In genomic region chr3:15086263-15086662, GRCh38 we compare ENCODE assay signal across 8 cellular contexts.
"Had no signal": no experiment of that assay in that cellular context is flagged by ENCODE, and none has a peak within 500 bp of the region (broad histone marks: within the 10 kb centered on the region; RNA-seq: fewer than 3 reads in every experiment).

No MANE protein-coding gene starts in this region.

- DNase-seq: GDM1, GF-D8 had no signal

- H3K4me3 ChIP-seq: GM12878 had no signal

- FAIRE-seq: G401.6, GM12878, GM12891, GM12892, GM18507, GM19239 had no signal

- ATAC-seq: GM12878 had no signal
